ENCODE assay signal across 1 cellular context in genomic region chr15:51622269-51623180, GRCh38.
A peak's percentile ranks its signal among the peaks of the same experiment; 100 is the strongest.
TF ChIP-seq lines count a peak whose summit lies in the region.

A gene with protein sequence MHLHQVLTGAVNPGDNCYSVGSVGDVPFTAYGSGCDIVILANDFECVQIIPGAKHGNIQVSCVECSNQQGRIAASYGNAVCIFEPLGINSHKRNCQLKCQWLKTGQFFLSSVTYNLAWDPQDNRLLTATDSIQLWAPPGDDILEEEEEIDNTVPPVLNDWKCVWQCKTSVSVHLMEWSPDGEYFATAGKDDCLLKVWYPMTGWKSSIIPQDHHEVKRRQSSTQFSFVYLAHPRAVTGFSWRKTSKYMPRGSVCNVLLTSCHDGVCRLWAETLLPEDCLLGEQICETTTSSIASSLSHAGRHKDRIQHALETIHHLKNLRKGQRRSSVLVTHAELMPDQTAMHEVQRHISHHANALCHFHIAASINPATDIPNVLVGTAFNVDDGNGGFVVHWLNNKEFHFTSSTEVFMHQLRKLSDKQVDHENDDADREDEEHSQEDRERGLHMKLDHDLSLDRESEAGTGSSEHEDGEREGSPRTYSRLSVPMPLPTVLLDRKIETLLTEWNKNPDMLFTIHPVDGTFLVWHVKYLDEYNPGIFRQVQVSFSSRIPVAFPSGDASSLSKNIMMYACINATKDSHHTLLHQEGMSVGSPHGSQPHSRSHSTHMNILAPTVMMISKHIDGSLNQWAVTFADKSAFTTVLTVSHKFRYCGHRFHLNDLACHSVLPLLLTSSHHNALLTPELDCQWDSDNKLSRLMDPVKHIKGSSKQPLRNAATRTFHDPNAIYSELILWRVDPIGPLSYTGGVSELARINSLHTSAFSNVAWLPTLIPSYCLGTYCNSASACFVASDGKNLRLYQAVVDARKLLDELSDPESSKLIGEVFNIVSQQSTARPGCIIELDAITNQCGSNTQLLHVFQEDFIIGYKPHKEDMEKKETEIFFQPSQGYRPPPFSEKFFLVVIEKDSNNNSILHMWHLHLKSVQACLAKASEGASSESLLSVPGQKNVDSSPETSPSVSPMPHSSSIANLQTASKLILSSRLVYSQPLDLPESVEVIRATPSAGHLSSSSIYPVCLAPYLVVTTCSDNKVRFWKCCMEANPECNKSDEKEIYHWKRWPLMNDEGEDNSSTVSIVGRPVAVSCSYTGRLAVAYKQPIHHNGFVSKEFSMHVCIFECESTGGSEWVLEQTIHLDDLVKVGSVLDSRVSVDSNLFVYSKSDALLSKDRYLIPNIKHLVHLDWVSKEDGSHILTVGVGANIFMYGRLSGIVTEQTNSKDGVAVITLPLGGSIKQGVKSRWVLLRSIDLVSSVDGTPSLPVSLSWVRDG (N-terminal part only) (minus strand): TSS chr15:51622771. CDS start chr15:51622545, 226 bp downstream.

TF ChIP-seq in K562, 482 proteins besides CTCF, POLR2A, EP300 and RAD21 (continued from another document and continues in another):
- TF ChIP-seq, protein P1, sequence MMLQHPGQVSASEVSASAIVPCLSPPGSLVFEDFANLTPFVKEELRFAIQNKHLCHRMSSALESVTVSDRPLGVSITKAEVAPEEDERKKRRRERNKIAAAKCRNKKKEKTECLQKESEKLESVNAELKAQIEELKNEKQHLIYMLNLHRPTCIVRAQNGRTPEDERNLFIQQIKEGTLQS (IDR thresholded peaks at IDR 0.05) = no peak
- TF ChIP-seq, protein P1 (CRISPR knock-in tag; conservative IDR thresholded peaks at IDR 0.05) = no peak
- no peak for TF ChIP-seq CREBBP (IDR thresholded peaks at IDR 0.05; ENCODE audit: low read depth, low read length)
- no peak for TF ChIP-seq CHD4 (IDR thresholded peaks at IDR 0.05; ENCODE audit: insufficient read depth, insufficient replicate concordance, low read depth, low read length, poor library complexity, severe bottlenecking)
- TF ChIP-seq, protein P2, sequence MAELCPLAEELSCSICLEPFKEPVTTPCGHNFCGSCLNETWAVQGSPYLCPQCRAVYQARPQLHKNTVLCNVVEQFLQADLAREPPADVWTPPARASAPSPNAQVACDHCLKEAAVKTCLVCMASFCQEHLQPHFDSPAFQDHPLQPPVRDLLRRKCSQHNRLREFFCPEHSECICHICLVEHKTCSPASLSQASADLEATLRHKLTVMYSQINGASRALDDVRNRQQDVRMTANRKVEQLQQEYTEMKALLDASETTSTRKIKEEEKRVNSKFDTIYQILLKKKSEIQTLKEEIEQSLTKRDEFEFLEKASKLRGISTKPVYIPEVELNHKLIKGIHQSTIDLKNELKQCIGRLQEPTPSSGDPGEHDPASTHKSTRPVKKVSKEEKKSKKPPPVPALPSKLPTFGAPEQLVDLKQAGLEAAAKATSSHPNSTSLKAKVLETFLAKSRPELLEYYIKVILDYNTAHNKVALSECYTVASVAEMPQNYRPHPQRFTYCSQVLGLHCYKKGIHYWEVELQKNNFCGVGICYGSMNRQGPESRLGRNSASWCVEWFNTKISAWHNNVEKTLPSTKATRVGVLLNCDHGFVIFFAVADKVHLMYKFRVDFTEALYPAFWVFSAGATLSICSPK (IDR thresholded peaks at IDR 0.05; ENCODE audit: borderline replicate concordance) = no peak
- TF ChIP-seq, protein P3, sequence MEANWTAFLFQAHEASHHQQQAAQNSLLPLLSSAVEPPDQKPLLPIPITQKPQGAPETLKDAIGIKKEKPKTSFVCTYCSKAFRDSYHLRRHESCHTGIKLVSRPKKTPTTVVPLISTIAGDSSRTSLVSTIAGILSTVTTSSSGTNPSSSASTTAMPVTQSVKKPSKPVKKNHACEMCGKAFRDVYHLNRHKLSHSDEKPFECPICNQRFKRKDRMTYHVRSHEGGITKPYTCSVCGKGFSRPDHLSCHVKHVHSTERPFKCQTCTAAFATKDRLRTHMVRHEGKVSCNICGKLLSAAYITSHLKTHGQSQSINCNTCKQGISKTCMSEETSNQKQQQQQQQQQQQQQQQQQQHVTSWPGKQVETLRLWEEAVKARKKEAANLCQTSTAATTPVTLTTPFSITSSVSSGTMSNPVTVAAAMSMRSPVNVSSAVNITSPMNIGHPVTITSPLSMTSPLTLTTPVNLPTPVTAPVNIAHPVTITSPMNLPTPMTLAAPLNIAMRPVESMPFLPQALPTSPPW (CRISPR knock-in tag; IDR thresholded peaks at IDR 0.05) = peak; percentile 87
- TF ChIP-seq TGIF2 (CRISPR knock-in tag; IDR thresholded peaks at IDR 0.05) = no peak
- TF ChIP-seq KLF13 (tag; IDR thresholded peaks at IDR 0.05; ENCODE audit: borderline replicate concordance, low read depth) = no peak
- TF ChIP-seq RNF2 (IDR thresholded peaks at IDR 0.05) = no peak
- TF ChIP-seq, protein P4, sequence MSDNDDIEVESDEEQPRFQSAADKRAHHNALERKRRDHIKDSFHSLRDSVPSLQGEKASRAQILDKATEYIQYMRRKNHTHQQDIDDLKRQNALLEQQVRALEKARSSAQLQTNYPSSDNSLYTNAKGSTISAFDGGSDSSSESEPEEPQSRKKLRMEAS (CRISPR knock-in tag; IDR thresholded peaks at IDR 0.05) = peak; percentile 88
- TF ChIP-seq EGR1 (conservative IDR thresholded peaks at IDR 0.05) = peak; percentile 69
- TF ChIP-seq SMARCA4 (IDR thresholded peaks at IDR 0.05) = no peak
- TF ChIP-seq GATAD2B (IDR thresholded peaks at IDR 0.05; ENCODE audit: borderline replicate concordance) = no peak
- TF ChIP-seq NBN (IDR thresholded peaks at IDR 0.05; ENCODE audit: low read depth) = no peak
- TF ChIP-seq SMARCC2 (IDR thresholded peaks at IDR 0.05; ENCODE audit: low read depth) = no peak
- TF ChIP-seq FOXJ2 (tag; IDR thresholded peaks at IDR 0.05) = peak; percentile 53; the same call in 1 of the 2 replicates
- TF ChIP-seq ZNF197 (CRISPR knock-in tag; IDR thresholded peaks at IDR 0.05; ENCODE audit: low read depth) = no peak
- peak; percentile 84 for TF ChIP-seq SMAD4 (CRISPR knock-in tag; conservative IDR thresholded peaks at IDR 0.05)
- no peak for TF ChIP-seq PCBP2 (IDR thresholded peaks at IDR 0.05; ENCODE audit: low read depth, low read length, poor library complexity, severe bottlenecking)
- TF ChIP-seq RBM22 (IDR thresholded peaks at IDR 0.05; ENCODE audit: low read depth, low read length, poor library complexity, severe bottlenecking) = no peak
- TF ChIP-seq ZNF766 (CRISPR knock-in tag; conservative IDR thresholded peaks at IDR 0.05) = peak; percentile 70; the same call in 1 of the 2 replicates
- TF ChIP-seq FOXP4 (CRISPR knock-in tag; IDR thresholded peaks at IDR 0.05; ENCODE audit: borderline replicate concordance) = no peak
- no peak for TF ChIP-seq HNRNPL (IDR thresholded peaks at IDR 0.05; ENCODE audit: low read depth, low read length)
- TF ChIP-seq ATF4 (CRISPR knock-in tag; IDR thresholded peaks at IDR 0.05) = no peak
- peak; percentile 80; the same call in 1 of the 2 replicates for TF ChIP-seq ZBTB2 (IDR thresholded peaks at IDR 0.05)
- TF ChIP-seq RFX1 (IDR thresholded peaks at IDR 0.05) = peak; percentile 82
- no peak for TF ChIP-seq HDAC8 (tag; IDR thresholded peaks at IDR 0.05)
- no peak for TF ChIP-seq ARID2 (IDR thresholded peaks at IDR 0.05)
- 0 out of 2 replicates have a peak, but pooled peaks have one; percentile 17 for TF ChIP-seq NCOR1 (IDR thresholded peaks at IDR 0.05)
- TF ChIP-seq SREBF2 (CRISPR knock-in tag; IDR thresholded peaks at IDR 0.05) = peak; percentile 97
- TF ChIP-seq HIVEP1 (CRISPR knock-in tag; IDR thresholded peaks at IDR 0.05) = 0 out of 2 replicates have a peak, but pooled peaks have one; percentile 0
- TF ChIP-seq KDM1A (IDR thresholded peaks at IDR 0.05) = no peak; a peak in 1 of 4 replicates
- no peak for TF ChIP-seq NELFE (IDR thresholded peaks at IDR 0.05; ENCODE audit: insufficient read depth, insufficient read length)
- TF ChIP-seq ZSCAN32 (CRISPR knock-in tag; IDR thresholded peaks at IDR 0.05) = no peak
- no peak for TF ChIP-seq KLF6 (CRISPR knock-in tag; IDR thresholded peaks at IDR 0.05; ENCODE audit: borderline replicate concordance)
- TF ChIP-seq AFF1 (IDR thresholded peaks at IDR 0.05; ENCODE audit: low read depth in 1 of 2, partially characterized antibody in 2 of 2) = no peak
- TF ChIP-seq NCOA2 (IDR thresholded peaks at IDR 0.05; ENCODE audit: partially characterized antibody in 2 of 2) = no peak
- no peak; the same call in 1 of the 2 replicates for TF ChIP-seq E2F3 (CRISPR knock-in tag; IDR thresholded peaks at IDR 0.05)
- TF ChIP-seq, protein P5, sequence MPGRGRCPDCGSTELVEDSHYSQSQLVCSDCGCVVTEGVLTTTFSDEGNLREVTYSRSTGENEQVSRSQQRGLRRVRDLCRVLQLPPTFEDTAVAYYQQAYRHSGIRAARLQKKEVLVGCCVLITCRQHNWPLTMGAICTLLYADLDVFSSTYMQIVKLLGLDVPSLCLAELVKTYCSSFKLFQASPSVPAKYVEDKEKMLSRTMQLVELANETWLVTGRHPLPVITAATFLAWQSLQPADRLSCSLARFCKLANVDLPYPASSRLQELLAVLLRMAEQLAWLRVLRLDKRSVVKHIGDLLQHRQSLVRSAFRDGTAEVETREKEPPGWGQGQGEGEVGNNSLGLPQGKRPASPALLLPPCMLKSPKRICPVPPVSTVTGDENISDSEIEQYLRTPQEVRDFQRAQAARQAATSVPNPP (IDR thresholded peaks at IDR 0.05; ENCODE audit: borderline replicate concordance, insufficient read depth, insufficient read length) = no peak
- no peak for TF ChIP-seq ATF1 (CRISPR knock-in tag; IDR thresholded peaks at IDR 0.05)
- TF ChIP-seq ATF1 (tag; IDR thresholded peaks at IDR 0.05) = no peak
- no peak for TF ChIP-seq TAF9B (IDR thresholded peaks at IDR 0.05; ENCODE audit: partially characterized antibody)
- TF ChIP-seq POU5F1 (IDR thresholded peaks at IDR 0.05; ENCODE audit: borderline replicate concordance, low read depth, low read length, partially characterized antibody) = no peak
- TF ChIP-seq PURB (CRISPR knock-in tag; IDR thresholded peaks at IDR 0.05; ENCODE audit: low read depth) = no peak
- no peak for TF ChIP-seq SRSF9 (IDR thresholded peaks at IDR 0.05; ENCODE audit: borderline replicate concordance, low read depth, low read length)
- TF ChIP-seq ZNF76 (CRISPR knock-in tag; IDR thresholded peaks at IDR 0.05; ENCODE audit: borderline replicate concordance) = no peak
- TF ChIP-seq MYBL2 (IDR thresholded peaks at IDR 0.05; ENCODE audit: low read depth) = no peak
- TF ChIP-seq MYBL2 (CRISPR knock-in tag; IDR thresholded peaks at IDR 0.05; ENCODE audit: borderline replicate concordance) = no peak
- TF ChIP-seq CREM (IDR thresholded peaks at IDR 0.05; ENCODE audit: low read depth) = no peak
- TF ChIP-seq EP400 (IDR thresholded peaks at IDR 0.05) = peak; percentile 36; the same call in 1 of the 2 replicates
- no peak for TF ChIP-seq KAT7 (CRISPR knock-in tag; IDR thresholded peaks at IDR 0.05; ENCODE audit: borderline replicate concordance)
